ENCODE assay signal across 11 cellular contexts in the genomic region with DNA sequence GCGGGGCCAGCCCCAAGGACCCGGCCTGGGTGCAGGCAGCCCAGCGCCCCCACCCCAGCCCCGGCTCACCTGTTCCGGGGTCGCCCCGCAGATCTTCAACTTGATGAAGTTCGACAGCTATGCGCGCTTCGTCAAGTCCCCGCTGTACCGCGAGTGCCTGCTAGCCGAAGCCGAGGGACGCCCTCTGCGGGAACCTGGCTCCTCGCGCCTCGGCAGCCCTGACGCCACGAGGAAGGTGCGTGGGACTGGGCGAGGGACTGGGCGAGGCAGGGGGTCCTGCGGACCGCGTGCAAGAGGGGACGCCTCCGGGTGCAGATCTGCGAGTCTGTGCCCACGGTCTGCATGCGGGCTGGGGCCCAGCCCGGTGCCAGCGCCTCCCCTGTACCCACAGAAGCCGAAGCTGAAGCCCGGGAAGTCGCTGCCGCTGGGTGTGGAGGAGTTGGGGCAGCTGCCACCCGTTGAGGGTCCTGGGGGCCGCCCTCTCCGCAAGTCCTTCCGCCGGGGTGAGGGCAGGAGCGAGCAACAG. TPM values are rescaled to one million over a fixed set of nuclear protein-coding genes. Genes with fewer than 3 reads are reported as not detected.
DNase-seq lines count a peak whose midpoint lies in the region; ATAC-seq and TF ChIP-seq lines count a peak whose summit lies in the region.
"Had no signal": no experiment of that assay in that cellular context is flagged by ENCODE, and none has a peak within 500 bp of the region (broad histone marks: within the 10 kb centered on the region; RNA-seq: fewer than 3 reads in every experiment).

No MANE protein-coding gene starts in this region.

- H3K9me3 ChIP-seq in cardiac muscle cell (ENCODE audit: low read depth) (no peaks in the 10 kb centered on the region), heart left ventricle (no peaks in the 10 kb centered on the region), neuronal stem cell (replicated peaks in 1 of 2; ENCODE audit: control insufficient read depth in 2 of 2, insufficient read depth in 1 of 2, low read depth in 1 of 2, low read length in 2 of 2) (peaks cover 0 to 2% of the 10 kb centered on the region in 2 donors)
- H3K9me3 ChIP-seq: BLaER1 had no signal

- no peaks in the 10 kb centered on the region for H3K79me1 ChIP-seq in neuronal stem cell (ENCODE audit: low read depth, low read length)

- intact Hi-C loops in cardiac septum (cut with DNase I) (loop anchor here (5.0 kb wide), 1 partner anchor 50 kb away; no protein-coding TSS in a partner anchor), heart left ventricle (cut with DNase I) (loop anchor here in 1 of 10 donors (10.0 kb wide), 1 partner anchor 53 kb away; the partner anchor contains the start of gene MXD3)

- ATAC-seq in heart left ventricle = peak in 2 of 4 donors; percentile 2 to 5
- no peak for ATAC-seq in GM19328 (IDR thresholded peaks at IDR 0.05; ENCODE audit: unreplicated experiment)
- ATAC-seq in HG03520 (IDR thresholded peaks at IDR 0.05; ENCODE audit: unreplicated experiment) = no peak

- peak overlapping the region; percentile 83 for H3K9ac ChIP-seq in neuronal stem cell (ENCODE audit: low read depth, low read length, poor library complexity)
- H3K9ac ChIP-seq: BLaER1, KMS-11 had no signal

- H2AK5ac ChIP-seq in neuronal stem cell (ENCODE audit: low read depth, low read length) = peak overlapping the region; percentile 87

- H2BK12ac ChIP-seq in neuronal stem cell (ENCODE audit: low read length) = peak overlapping the region; percentile 87

- H3K4me1 ChIP-seq in cardiac muscle cell (ENCODE audit: low read depth) = peaks cover 37% of the 10 kb centered on the region
- H3K4me1 ChIP-seq in heart left ventricle = peaks cover 0 to 83% (median 35%) of the 10 kb centered on the region in 12 donors
- H3K4me1 ChIP-seq in neuronal stem cell (ENCODE audit: control insufficient read depth in 2 of 2, insufficient read depth in 1 of 2, low read depth in 1 of 2, low read length in 2 of 2) = peaks cover 21 to 25% of the 10 kb centered on the region in 2 donors

- peak overlapping the region; percentile 11 for H4K91ac ChIP-seq in neuronal stem cell (ENCODE audit: low read depth, low read length, poor library complexity)

- peak overlapping the region; percentile 96 for H2AFZ ChIP-seq in neuronal stem cell (ENCODE audit: low read length)

- H3K4me3 ChIP-seq in cardiac muscle cell = peak overlapping the region; percentile 30
- peak overlapping the region; percentile 9 to 71 (median 58) for H3K4me3 ChIP-seq in heart left ventricle
- H3K4me3 ChIP-seq in neuronal stem cell (ENCODE audit: low read length in 2 of 2) = peak overlapping the region; percentile 23 to 73
- H3K4me3 ChIP-seq: BLaER1 had no signal

- H3K14ac ChIP-seq in neuronal stem cell (ENCODE audit: low read length) = peak overlapping the region; percentile 51

- H3K27ac ChIP-seq in cardiac muscle cell (peak overlapping the region; percentile 95), heart left ventricle (peak overlapping the region in 11 of 12 donors; percentile 34 to 93 (median 79)), neuronal stem cell (replicated peaks; ENCODE audit: low read length) (no peak overlapping the region)
- H3K27ac ChIP-seq: BLaER1, KMS-11 had no signal

- TF ChIP-seq POLR2A in heart left ventricle (IDR thresholded peaks at IDR 0.05) = no peak

- H3K27me3 ChIP-seq in cardiac muscle cell = no peaks in the 10 kb centered on the region
- H3K27me3 ChIP-seq in heart left ventricle = no peaks in the 10 kb centered on the region
- peaks cover 0 to 21% (median 0%) of the 10 kb centered on the region in 3 experiments for H3K27me3 ChIP-seq in neuronal stem cell (ENCODE audit: control insufficient read depth in 3 of 3, insufficient read depth in 3 of 3, low read depth in 1 of 3, low read length in 3 of 3)
- H3K27me3 ChIP-seq: BLaER1 had no signal

- peak overlapping the region; percentile 96 for H3K18ac ChIP-seq in neuronal stem cell (ENCODE audit: low read length)

- peak overlapping the region; percentile 67 for H2BK5ac ChIP-seq in neuronal stem cell (ENCODE audit: low read length)

- H4K8ac ChIP-seq in neuronal stem cell (ENCODE audit: low read depth, low read length) = peak overlapping the region; percentile 77

- DNase-seq in cardiac muscle cell (ENCODE audit: low read depth in 1 of 2, low spot score in 1 of 2) (no peak), cardiac septum (ENCODE audit: low spot score) (no peak), heart left ventricle (no peak), neuronal stem cell (ENCODE audit: low spot score) (no peak), iPS-NIHi7 (ENCODE audit: extremely low spot score) (no peak), 8988T (no peak)

- peak overlapping the region; percentile 91 for H3K4ac ChIP-seq in neuronal stem cell (ENCODE audit: low read length)

- H3K4me2 ChIP-seq in neuronal stem cell (ENCODE audit: insufficient read depth, low read length, poor library complexity, severe bottlenecking) = peak overlapping the region; percentile 90
- H3K4me2 ChIP-seq: BLaER1, KMS-11 had no signal

- TF ChIP-seq CTCF in cardiac muscle cell (IDR thresholded peaks at IDR 0.05; ENCODE audit: low read depth, low read length) (peak; percentile 25), heart left ventricle (IDR thresholded peaks at IDR 0.05) (peak in 1 of 12 donors; percentile 26)

- 14 to 25% (median 20%) methylated on average over 15 to 46 of the region's 46 CpGs for WGBS in heart left ventricle, 4 donors
- WGBS in neuronal stem cell (ENCODE audit: extremely low coverage in 2 of 2, insufficient read length in 2 of 2, insufficient replicate concordance in 1 of 2), 2 donors = no CpG with 5 or more reads among the region's 46 CpGs

- H3K23ac ChIP-seq in neuronal stem cell (ENCODE audit: low read depth, low read length, poor library complexity) = peak overlapping the region; percentile 96

- H3K36me3 ChIP-seq in cardiac muscle cell (no peaks in the 10 kb centered on the region), heart left ventricle (peaks cover 0 to 17% (median 0%) of the 10 kb centered on the region in 9 donors), neuronal stem cell (replicated peaks in 1 of 2; ENCODE audit: control insufficient read depth in 2 of 2, insufficient read depth in 2 of 2, low read length in 2 of 2) (peaks cover 2 to 5% of the 10 kb centered on the region in 2 donors)

- H2BK120ac ChIP-seq in neuronal stem cell (ENCODE audit: low read depth, low read length) = no peak overlapping the region

- H2BK15ac ChIP-seq in neuronal stem cell (ENCODE audit: low read length) = peak overlapping the region; percentile 95

RNA-seq across cellular contexts. Expression of gene RGS14, which starts 9.7 kb away (rescaled TPM):
- 68.1 and 139 TPM in 2 replicates for total RNA-seq in cardiac muscle cell
- polyA plus RNA-seq in cardiac muscle cell = 33.6 and 76.5 TPM in 2 replicates
- 4.3 TPM for total RNA-seq in cardiac septum
- 10 to 100 TPM in 1 of 9 donors, 1 to 10 TPM in 8; 1.3 to 10.7 (median 2.9) TPM for total RNA-seq in heart left ventricle
- 1 to 10 TPM; 3.7 to 4.9 TPM for polyA plus RNA-seq in heart left ventricle
- 26.4 TPM for polyA plus RNA-seq in neuronal stem cell (2013, experiment 1 of 2)
- polyA plus RNA-seq in neuronal stem cell (2013, experiment 2 of 2) = 20.9 TPM

RNA-seq across cellular contexts. Expression of gene LMAN2, which starts 15.9 kb away (rescaled TPM):
- 163 and 198 TPM in 2 replicates for total RNA-seq in cardiac muscle cell
- polyA plus RNA-seq in cardiac muscle cell = 213 and 261 TPM in 2 replicates
- total RNA-seq in cardiac septum = 67.5 TPM
- 100 to 1,000 TPM in 3 of 9 donors, 10 to 100 TPM in 6; 50.2 to 155 (median 63.6) TPM for total RNA-seq in heart left ventricle
- 100 to 1,000 TPM in 1 of 2 donors, 10 to 100 TPM in 1; 43.3 to 313 TPM for polyA plus RNA-seq in heart left ventricle
- polyA plus RNA-seq in neuronal stem cell (2013, experiment 1 of 2) = 131 TPM
- 132 TPM for polyA plus RNA-seq in neuronal stem cell (2013, experiment 2 of 2)

RNA-seq across cellular contexts. Expression of gene SLC34A1, which starts 16.8 kb away (rescaled TPM):
- total RNA-seq in cardiac muscle cell (not detected in 2 replicates), cardiac septum (not detected), heart left ventricle (not detected)
- polyA plus RNA-seq in cardiac muscle cell (not detected in 2 replicates), heart left ventricle (not detected)
- polyA plus RNA-seq in neuronal stem cell (2013, experiment 1 of 2) = not detected
- polyA plus RNA-seq in neuronal stem cell (2013, experiment 2 of 2) = not detected
- total RNA-seq: lung microvascular endothelial cell had no signal

RNA-seq across cellular contexts. Expression of gene PFN3, which starts 33.1 kb away (rescaled TPM):
- total RNA-seq in cardiac muscle cell (not detected in 2 replicates), cardiac septum (not detected), heart left ventricle (not detected)
- polyA plus RNA-seq in cardiac muscle cell (not detected in 2 replicates), heart left ventricle (not detected)
- polyA plus RNA-seq in neuronal stem cell (2013, experiment 1 of 2) = not detected
- not detected for polyA plus RNA-seq in neuronal stem cell (2013, experiment 2 of 2)
- total RNA-seq: lung microvascular endothelial cell had no signal

RNA-seq across cellular contexts. Expression of gene F12, which starts 42.0 kb away (rescaled TPM):
- total RNA-seq in cardiac muscle cell (3.4 and 4.6 TPM in 2 replicates), cardiac septum (not detected), heart left ventricle (under 1 TPM in 1 of 9 donors, not detected in 8; 0.56 TPM)
- polyA plus RNA-seq in cardiac muscle cell (5.0 and 13.6 TPM in 2 replicates), heart left ventricle (under 1 TPM in 1 of 2 donors, not detected in 1; 0.29 TPM)
- 2.1 TPM for polyA plus RNA-seq in neuronal stem cell (2013, experiment 1 of 2)
- 2.5 TPM for polyA plus RNA-seq in neuronal stem cell (2013, experiment 2 of 2)
